ENCODE assay signal across 8 cellular contexts in the genomic region with DNA sequence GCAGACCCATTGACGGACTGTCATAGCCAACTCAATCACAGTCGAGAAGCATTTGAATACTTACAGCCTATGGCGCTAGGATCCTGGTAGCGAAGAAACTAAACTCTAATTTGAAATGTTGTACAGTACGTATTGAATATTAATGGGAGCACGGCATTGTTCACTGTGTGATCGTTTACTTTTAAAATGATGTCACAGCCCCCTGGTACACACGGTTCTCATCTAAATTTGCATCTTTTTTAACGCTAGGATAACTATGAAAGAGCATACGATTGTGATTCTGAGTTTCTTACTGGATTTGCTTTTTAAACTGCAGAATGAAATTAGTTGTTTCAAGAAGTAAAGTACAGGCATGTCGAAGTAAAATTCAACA. TPM values are rescaled to one million over a fixed set of nuclear protein-coding genes. Genes with fewer than 3 reads are reported as not detected.
A peak's percentile ranks its signal among the peaks of the same experiment; 100 is the strongest.
DNase-seq lines count a peak whose midpoint lies in the region; ATAC-seq and TF ChIP-seq lines count a peak whose summit lies in the region.

No MANE protein-coding gene starts in this region.

- peaks cover 29 to 48% (median 43%) of the 10 kb centered on the region in 3 donors for H3K4me1 Mint-ChIP-seq in T-cell
- H3K4me1 Mint-ChIP-seq in stimulated activated naive CD8-positive, alpha-beta T cell treated with anti-CD3 and anti-CD28 coated beads, Interleukin-15, Interleukin-2, amounts not matched to agents 100 ng/mL and 50 ng/mL, for 24 hours (ENCODE audit: low read depth), result peaks cover 35% of the 10 kb centered on the region

- DNase-seq in AG04449 (ENCODE audit: low read depth, low spot score), result no peak
- peak in 1 of 34 experiments; percentile 6 for DNase-seq in T-cell
- no peak for DNase-seq in left ventricle myocardium inferior
- DNase-seq in NCI-H1417 treated with DMSO at 0.1 percent for 48 hours (lab: John Stamatoyannopoulos, UW), result no peak
- no peak for DNase-seq in GM13976 (ENCODE audit: low spot score)
- no peak for DNase-seq in H4 (ENCODE audit: low spot score)

- H3K4me3 Mint-ChIP-seq in T-cell, result peak overlapping the region; percentile 96 to 98 (median 98)
- peak overlapping the region; percentile 97 for H3K4me3 Mint-ChIP-seq in stimulated activated naive CD8-positive, alpha-beta T cell treated with anti-CD3 and anti-CD28 coated beads, Interleukin-15, Interleukin-2, amounts not matched to agents 100 ng/mL and 50 ng/mL, for 24 hours

- H3K9me3 Mint-ChIP-seq in T-cell, result no peaks in the 10 kb centered on the region
- H3K9me3 Mint-ChIP-seq in stimulated activated naive CD8-positive, alpha-beta T cell treated with anti-CD3 and anti-CD28 coated beads, Interleukin-15, Interleukin-2, amounts not matched to agents 100 ng/mL and 50 ng/mL, for 24 hours, result no peaks in the 10 kb centered on the region

- TF ChIP-seq CTCF in AG04449 (IDR thresholded peaks at IDR 0.05; ENCODE audit: insufficient read depth, low read length, missing control alignments), result no peak
- no peak for TF ChIP-seq CTCF in left ventricle myocardium inferior (IDR thresholded peaks at IDR 0.05; ENCODE audit: borderline replicate concordance)
- no peak for TF ChIP-seq CTCF in GM13976 (IDR thresholded peaks at IDR 0.05; ENCODE audit: borderline replicate concordance, control extremely low read depth, extremely low read depth, insufficient read depth, missing control alignments)

- no peaks in the 10 kb centered on the region for H3K27me3 ChIP-seq in left ventricle myocardium inferior (ENCODE audit: low read depth)

- intact Hi-C loops in left ventricle myocardium inferior (cut with micrococcal nuclease), result no loop called here

- no peaks in the 10 kb centered on the region for H3K9me3 ChIP-seq in left ventricle myocardium inferior (replicated peaks)

- ATAC-seq in GM21390 (IDR thresholded peaks at IDR 0.05; ENCODE audit: unreplicated experiment), result peak; percentile 6
- peak in 1 of 4 experiments; percentile 21 for ATAC-seq in T-cell (replicated peaks in 1 of 4)

- H3K36me3 Mint-ChIP-seq in T-cell, result peaks cover 4% of the 10 kb centered on the region
- H3K36me3 Mint-ChIP-seq in stimulated activated naive CD8-positive, alpha-beta T cell treated with anti-CD3 and anti-CD28 coated beads, Interleukin-15, Interleukin-2, amounts not matched to agents 100 ng/mL and 50 ng/mL, for 24 hours (ENCODE audit: low read depth), result peaks cover 9% of the 10 kb centered on the region

- peak overlapping the region; percentile 77 for H3K4me3 ChIP-seq in AG04449 (ENCODE audit: low read depth, low read length)
- H3K4me3 ChIP-seq in left ventricle myocardium inferior, result peak overlapping the region; percentile 77

- H3K36me3 ChIP-seq in left ventricle myocardium inferior, result no peaks in the 10 kb centered on the region

- peak overlapping the region; percentile 95 for H3K27ac ChIP-seq in left ventricle myocardium inferior (replicated peaks)

- POLR2A ChIA-PET in AG04449 (lab: Yijun Ruan, JAX) (no interaction called here), T-cell (lab: Charles Lee) (interaction anchor here in 1 of 2 donors (0.6 kb wide), 1 partner anchor 9 kb away, joined by 4 read pairs; no protein-coding TSS in a partner anchor)

- peak overlapping the region; percentile 88 to 96 for H3K27ac Mint-ChIP-seq in T-cell
- H3K27ac Mint-ChIP-seq in stimulated activated naive CD8-positive, alpha-beta T cell treated with anti-CD3 and anti-CD28 coated beads, Interleukin-15, Interleukin-2, amounts not matched to agents 100 ng/mL and 50 ng/mL, for 24 hours, result peak overlapping the region; percentile 96

- in situ Hi-C loops in GM13976 (cut with MboI; ENCODE audit: low sequenced_read_pairs, unreplicated experiment), result no loop called here

- H3K27me3 Mint-ChIP-seq in T-cell, result no peaks in the 10 kb centered on the region
- H3K27me3 Mint-ChIP-seq in stimulated activated naive CD8-positive, alpha-beta T cell treated with anti-CD3 and anti-CD28 coated beads, Interleukin-15, Interleukin-2, amounts not matched to agents 100 ng/mL and 50 ng/mL, for 24 hours, result peaks cover 4% of the 10 kb centered on the region

- H3K4me1 ChIP-seq in left ventricle myocardium inferior, result peaks cover 34% of the 10 kb centered on the region

- CTCF ChIA-PET in AG04449 (lab: Yijun Ruan, JAX), result no interaction called here
- CTCF ChIA-PET in T-cell (lab: Charles Lee), result interaction anchor here in 1 of 2 donors (0.8 kb wide), 1 partner anchor 75 kb away, joined by 3 read pairs; a partner anchor contains a TSS

RNA-seq across cellular contexts. Expression of a gene that starts 0.9 kb away (rescaled TPM):
- 10 to 100 TPM in 3 of 5 donors, 1 to 10 TPM in 2; 5.4 to 19.1 (median 15.8) TPM for total RNA-seq in T-cell
- 11.7 TPM for total RNA-seq in left ventricle myocardium inferior
- total RNA-seq in H4 (2014; rRNA removed; shearing (Covaris generic)), result 3.6 and 5.0 TPM in 2 replicates
